Comparison of ENCODE assay signal across 22 cellular contexts in the genomic region with DNA sequence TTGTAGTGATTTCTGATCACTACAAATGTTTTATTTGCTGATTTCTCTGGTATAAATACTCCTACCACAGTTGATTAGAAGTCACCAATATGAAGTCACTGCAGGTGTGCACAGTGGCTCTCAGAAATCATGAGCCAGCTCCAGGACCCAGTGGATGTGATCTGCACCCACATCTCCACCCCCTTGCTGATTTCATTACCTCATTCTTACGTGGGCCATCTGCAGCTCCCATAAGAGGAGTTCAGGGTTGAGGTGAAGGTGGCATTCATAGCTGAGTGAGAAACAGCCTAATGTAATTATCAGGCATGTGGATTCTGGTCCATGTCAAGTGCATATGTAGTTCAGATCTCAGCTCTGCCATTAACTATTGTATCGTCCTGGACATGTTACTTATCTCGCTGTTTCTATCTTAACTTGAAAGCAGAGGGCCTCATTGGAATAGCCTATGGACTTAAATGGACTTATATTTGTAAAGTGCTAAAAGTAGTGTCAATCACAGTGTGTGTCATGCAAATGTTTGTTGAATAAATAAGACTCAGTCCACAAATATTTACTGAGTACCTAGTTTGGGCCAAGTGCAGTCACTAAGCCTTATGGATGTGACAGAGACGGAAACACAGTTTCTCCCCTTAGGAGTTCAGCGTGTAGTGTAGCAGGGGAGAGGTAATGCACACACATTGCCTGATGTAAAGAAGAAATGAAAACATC. TPM values are rescaled to one million over a fixed set of nuclear protein-coding genes. Genes with fewer than 3 reads are reported as not detected.
A peak's percentile ranks its signal among the peaks of the same experiment; 100 is the strongest.
DNase-seq lines count a peak whose midpoint lies in the region; ATAC-seq and TF ChIP-seq lines count a peak whose summit lies in the region.
"Had no signal": no experiment of that assay in that cellular context is flagged by ENCODE, and none has a peak within 500 bp of the region (broad histone marks: within the 10 kb centered on the region; RNA-seq: fewer than 3 reads in every experiment).

No MANE protein-coding gene starts in this region.

- no peaks in the 10 kb centered on the region for H3K27me3 Mint-ChIP-seq in stimulated activated naive CD8-positive, alpha-beta T cell treated with anti-CD3 and anti-CD28 coated beads, Interleukin-15, amount 100 ng/mL, for 72 hours

- H3K9me3 ChIP-seq in breast epithelium (no peaks in the 10 kb centered on the region), KOPT-K1 (ENCODE audit: insufficient read depth, low read length, poor library complexity, severe bottlenecking) (no peaks in the 10 kb centered on the region), PC-3 (ENCODE audit: low read length) (no peaks in the 10 kb centered on the region), thymus (ENCODE audit: control insufficient read depth) (no peaks in the 10 kb centered on the region), suprapubic skin (no peaks in the 10 kb centered on the region)
- H3K9me3 ChIP-seq: SJCRH30 had no signal

- intact Hi-C loops in breast epithelium (cut with DNase I; ENCODE audit: low total_unique reads), result no loop called here
- intact Hi-C loops in PC-3 (cut with micrococcal nuclease), result no loop called here

- no peaks in the 10 kb centered on the region for H3K36me3 ChIP-seq in breast epithelium
- no peaks in the 10 kb centered on the region for H3K36me3 ChIP-seq in KOPT-K1 (ENCODE audit: insufficient read depth, low read length)
- H3K36me3 ChIP-seq in PC-3 (ENCODE audit: low read depth, low read length), result no peaks in the 10 kb centered on the region
- H3K36me3 ChIP-seq in thymus (ENCODE audit: control insufficient read depth, insufficient read depth), result no peaks in the 10 kb centered on the region
- H3K36me3 ChIP-seq in suprapubic skin, result no peaks in the 10 kb centered on the region
- H3K36me3 ChIP-seq: SJCRH30 had no signal

- DNase-seq in T47D (ENCODE audit: low read depth in 1 of 2, low spot score in 1 of 2), result peak; percentile 16 to 68
- no peak for DNase-seq in breast epithelium (ENCODE audit: low spot score in 2 of 2)
- DNase-seq in PC-3, result peak; percentile 51
- DNase-seq in stimulated activated naive CD8-positive, alpha-beta T cell treated with anti-CD3 and anti-CD28 coated beads, Interleukin-15, amount 100 ng/mL, for 72 hours, result no peak
- DNase-seq in globus pallidus (ENCODE audit: low spot score), result no peak
- DNase-seq in suprapubic skin (ENCODE audit: low spot score in 2 of 2), result no peak
- DNase-seq: C1 segment of cervical spinal cord; Calu3; CD8-positive, alpha-beta memory T cell; DMS153; EL; GF-D8; IMR-90; Karpas-422; NCI-H2029; NCI-H524 treated with DMSO at 0.1 percent for 48 hours; SJCRH30; SW 1271; T-helper 17 cell had no signal

- 78% methylated on average over 5 of the region's 5 CpGs for WGBS in thymus
- 66% methylated on average over 5 of the region's 5 CpGs for WGBS in suprapubic skin

- no peaks in the 10 kb centered on the region for H3K4me1 ChIP-seq in breast epithelium
- peaks cover 7% of the 10 kb centered on the region for H3K4me1 ChIP-seq in PC-3 (ENCODE audit: insufficient read depth, low read length)
- H3K4me1 ChIP-seq in thymus (ENCODE audit: control insufficient read depth, insufficient read depth, low read length), result peaks cover 16% of the 10 kb centered on the region
- H3K4me1 ChIP-seq in suprapubic skin, result no peaks in the 10 kb centered on the region
- H3K4me1 ChIP-seq: SJCRH30 had no signal

- no peaks in the 10 kb centered on the region for H3F3A ChIP-seq in PC-3 (ENCODE audit: low read length, unreplicated experiment)

- no peak overlapping the region for H3K4me3 Mint-ChIP-seq in stimulated activated naive CD8-positive, alpha-beta T cell treated with anti-CD3 and anti-CD28 coated beads, Interleukin-15, amount 100 ng/mL, for 72 hours
- H3K4me3 Mint-ChIP-seq: CD8-positive, alpha-beta memory T cell; T-helper 17 cell had no signal

- H2AFZ ChIP-seq in PC-3 (ENCODE audit: low read length), result no peak overlapping the region

- no TSS peak for BruUV-seq in PC-3 (replicated peaks; lab: Mats Ljungman, UMichigan)

- no peak overlapping the region for H3K9ac ChIP-seq in PC-3 (ENCODE audit: low read length)

- no peaks in the 10 kb centered on the region for H3K79me2 ChIP-seq in PC-3 (ENCODE audit: low read length)

- no peak for TF ChIP-seq EP300 in suprapubic skin (IDR thresholded peaks at IDR 0.05)

- TF ChIP-seq POLR2A in breast epithelium (IDR thresholded peaks at IDR 0.05) (no peak), suprapubic skin (IDR thresholded peaks at IDR 0.05) (no peak)

- H3K27me3 ChIP-seq in breast epithelium (no peaks in the 10 kb centered on the region), PC-3 (ENCODE audit: low read length) (no peaks in the 10 kb centered on the region), thymus (ENCODE audit: control insufficient read depth, insufficient read depth) (no peaks in the 10 kb centered on the region), suprapubic skin (no peaks in the 10 kb centered on the region)
- H3K27me3 ChIP-seq: SJCRH30 had no signal

- POLR2A ChIA-PET in PC-3 (lab: Charles Lee; ENCODE audit: unreplicated experiment), result no interaction called here

- CTCF ChIA-PET in PC-3 (lab: Charles Lee), result interaction anchor here (0.6 kb wide), 1 partner anchor 772 kb away, joined by 3 read pairs; no protein-coding TSS in a partner anchor

- peak; percentile 96 for ATAC-seq in PC-3
- ATAC-seq in stimulated activated naive CD8-positive, alpha-beta T cell treated with anti-CD3 and anti-CD28 coated beads, Interleukin-15, amount 100 ng/mL, for 72 hours, result no peak
- ATAC-seq: HCT116, T-helper 17 cell had no signal

- H3K27ac Mint-ChIP-seq in stimulated activated naive CD8-positive, alpha-beta T cell treated with anti-CD3 and anti-CD28 coated beads, Interleukin-15, amount 100 ng/mL, for 72 hours, result no peak overlapping the region
- H3K27ac Mint-ChIP-seq: T-helper 17 cell had no signal

- no peak for TF ChIP-seq CTCF in breast epithelium (IDR thresholded peaks at IDR 0.05)
- no peak for TF ChIP-seq CTCF in PC-3 (conservative IDR thresholded peaks at IDR 0.05; ENCODE audit: low read depth, low read length)
- no peak for TF ChIP-seq CTCF in suprapubic skin (IDR thresholded peaks at IDR 0.05)

- in situ Hi-C loops in T47D (cut with HindIII; ENCODE audit: low pct_unique_long_range_greater_than_20kb, low sequenced_read_pairs), result no loop called here

- H3K9me3 Mint-ChIP-seq in stimulated activated naive CD8-positive, alpha-beta T cell treated with anti-CD3 and anti-CD28 coated beads, Interleukin-15, amount 100 ng/mL, for 72 hours, result no peaks in the 10 kb centered on the region

- H3K4me1 Mint-ChIP-seq in stimulated activated naive CD8-positive, alpha-beta T cell treated with anti-CD3 and anti-CD28 coated beads, Interleukin-15, amount 100 ng/mL, for 72 hours, result peaks cover 7% of the 10 kb centered on the region
- H3K4me1 Mint-ChIP-seq: T-helper 17 cell had no signal

- no peaks in the 10 kb centered on the region for H4K20me1 ChIP-seq in PC-3 (ENCODE audit: low read length)

- H3K4me3 ChIP-seq in breast epithelium, result no peak overlapping the region
- H3K4me3 ChIP-seq in PC-3 (ENCODE audit: low read length), result no peak overlapping the region
- no peak overlapping the region for H3K4me3 ChIP-seq in thymus (ENCODE audit: low read length)
- no peak overlapping the region for H3K4me3 ChIP-seq in suprapubic skin
- H3K4me3 ChIP-seq: SJCRH30 had no signal

- no peak overlapping the region for H3K27ac ChIP-seq in breast epithelium
- peak overlapping the region; percentile 77 for H3K27ac ChIP-seq in KOPT-K1 (ENCODE audit: low read depth, low read length, poor library complexity, severe bottlenecking)
- no peak overlapping the region for H3K27ac ChIP-seq in PC-3 (ENCODE audit: low read length)
- peak overlapping the region; percentile 58 for H3K27ac ChIP-seq in thymus (ENCODE audit: low read depth)
- no peak overlapping the region for H3K27ac ChIP-seq in suprapubic skin
- H3K27ac ChIP-seq: SJCRH30 had no signal

- H3K9me2 ChIP-seq in PC-3 (replicated peaks; ENCODE audit: low read length), result no peaks in the 10 kb centered on the region

- H3K4me2 ChIP-seq in PC-3 (ENCODE audit: low read length), result 0 out of 2 replicates have a peak overlapping the region, but pooled peaks have one; percentile 11

RNA-seq across cellular contexts. Expression of gene ZKSCAN2, which starts 40.7 kb away (rescaled TPM):
- total RNA-seq in breast epithelium (1 to 10 TPM; 3.9 to 5.0 (median 4.6) TPM), PC-3 (2014; rRNA removed) (2.6 and 5.4 TPM in 2 replicates), suprapubic skin (1 to 10 TPM in 3 of 4 donors, under 1 TPM in 1; 0.57 to 3.1 (median 1.7) TPM)
- polyA plus RNA-seq in thymus, result 1.2 TPM

Comparison
In these comparisons a context has a peak if more than half of its experiments do, and no peak if none do; other contexts are left out.
1. DNase-seq: peak in T47D (2 of 2) and PC-3 (single experiment); none in breast epithelium (0 of 2), stimulated activated naive CD8-positive, alpha-beta T cell treated with anti-CD3 and anti-CD28 coated beads, Interleukin-15, amount 100 ng/mL, for 72 hours (0 of 2), globus pallidus (single experiment) and suprapubic skin (0 of 2).
2. H3K27ac ChIP-seq: peak in KOPT-K1 (single experiment) and thymus (single experiment); none in breast epithelium (0 of 2), PC-3 (single experiment) and suprapubic skin (single experiment).